ENCODE assay signal across 8 cellular contexts in the genomic region with DNA sequence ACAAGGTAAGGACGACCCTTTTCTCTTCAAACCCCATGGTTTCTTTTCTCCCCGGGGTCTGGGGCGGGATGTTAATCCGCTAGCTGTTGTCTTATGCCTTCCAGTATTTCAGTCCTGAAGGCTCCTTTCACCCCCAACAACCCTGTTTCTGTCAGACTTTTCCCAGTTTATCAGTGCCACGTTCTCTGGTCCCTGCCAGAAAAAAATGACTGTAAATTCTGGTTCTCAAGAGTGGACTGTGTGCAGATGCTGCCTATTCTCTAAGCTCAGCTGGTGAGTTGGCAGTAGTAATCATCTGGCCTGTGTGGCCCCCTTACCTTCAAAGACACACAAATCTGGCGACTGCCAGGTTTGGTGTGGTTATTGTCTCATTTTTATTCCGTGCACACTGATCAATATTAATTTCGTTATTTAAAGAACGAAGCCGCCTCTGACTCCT. TPM values are rescaled to one million over a fixed set of nuclear protein-coding genes. Genes with fewer than 3 reads are reported as not detected.
DNase-seq lines count a peak whose midpoint lies in the region; ATAC-seq and TF ChIP-seq lines count a peak whose summit lies in the region.

No MANE protein-coding gene starts in this region.

- peak; percentile 40 for DNase-seq in DMS53 (lab: John Stamatoyannopoulos, UW)
- DNase-seq in DMS53 treated with DMSO at 0.1 percent for 48 hours (lab: John Stamatoyannopoulos, UW; ENCODE audit: unreplicated experiment) = no peak
- peak; percentile 12 for DNase-seq in PC-3
- DNase-seq in epithelial cell of prostate (ENCODE audit: low read depth, low spot score) = no peak
- DNase-seq in progenitor cell of endocrine pancreas (ENCODE audit: low spot score, unreplicated experiment) = no peak
- no peak for DNase-seq in germinal center (ENCODE audit: low spot score)
- DNase-seq in HEK293T (ENCODE audit: extremely low spot score) = no peak
- no peak for DNase-seq in DMS79 treated with DMSO at 0.1 percent for 48 hours (lab: John Stamatoyannopoulos, UW)

- H3K27ac ChIP-seq in PC-3 (ENCODE audit: low read length) = no peak overlapping the region
- peak overlapping the region; percentile 74 for H3K27ac ChIP-seq in epithelial cell of prostate

- H3K27ac Mint-ChIP-seq in progenitor cell of endocrine pancreas = peak overlapping the region; percentile 96

- H3K9me3 Mint-ChIP-seq in progenitor cell of endocrine pancreas (ENCODE audit: low read depth) = no peaks in the 10 kb centered on the region

- peak overlapping the region; percentile 87 for H3K4me3 ChIP-seq in PC-3 (ENCODE audit: low read length)

- H3K4me3 Mint-ChIP-seq in progenitor cell of endocrine pancreas (ENCODE audit: low read depth) = peak overlapping the region; percentile 94

- H3K4me1 ChIP-seq in PC-3 (ENCODE audit: insufficient read depth, low read length) = peaks cover 16% of the 10 kb centered on the region

- TF ChIP-seq CTCF in PC-3 (conservative IDR thresholded peaks at IDR 0.05; ENCODE audit: low read depth, low read length) = no peak
- TF ChIP-seq CTCF in progenitor cell of endocrine pancreas (IDR thresholded peaks at IDR 0.05; ENCODE audit: unreplicated experiment) = no peak

- H3K27me3 Mint-ChIP-seq in progenitor cell of endocrine pancreas = no peaks in the 10 kb centered on the region

- BruUV-seq in PC-3 (replicated peaks; lab: Mats Ljungman, UMichigan) = no TSS peak

- H3F3A ChIP-seq in PC-3 (ENCODE audit: low read length, unreplicated experiment) = no peaks in the 10 kb centered on the region

- intact Hi-C loops in PC-3 (cut with micrococcal nuclease) = loop anchor here (5.0 kb wide), 1 partner anchor 213 kb away; no protein-coding TSS in a partner anchor

- no peaks in the 10 kb centered on the region for H3K27me3 ChIP-seq in PC-3 (ENCODE audit: low read length)

- H4K20me1 ChIP-seq in PC-3 (ENCODE audit: low read length) = 0 out of 2 replicates have a peak, but pooled peaks cover 3% of the 10 kb centered on the region

- H3K9me2 ChIP-seq in PC-3 (replicated peaks; ENCODE audit: low read length) = no peaks in the 10 kb centered on the region

- POLR2A ChIA-PET in PC-3 (lab: Charles Lee; ENCODE audit: unreplicated experiment) = interaction anchor here (1.1 kb wide), 1 partner anchor 20 kb away, joined by 8 read pairs; no protein-coding TSS in a partner anchor
- POLR2A ChIA-PET in HEK293T (lab: Yijun Ruan, JAX) = interaction anchor here (0.9 to 3.6 kb wide), 6 partner anchors 16 to 248 kb away, joined by 3 to 33 read pairs (median 4); partner anchors contain the start of gene CTDSPL2

- H3K9me3 ChIP-seq in PC-3 (ENCODE audit: low read length) = no peaks in the 10 kb centered on the region

- H3K36me3 ChIP-seq in PC-3 (ENCODE audit: low read depth, low read length) = no peaks in the 10 kb centered on the region; the same call in 1 of the 2 replicates

- peak overlapping the region; percentile 91 for H3K4me2 ChIP-seq in PC-3 (ENCODE audit: low read length)

- CTCF ChIA-PET in PC-3 (lab: Charles Lee) (interaction anchor here (0.5 to 1.4 kb wide), 3 partner anchors 11 to 138 kb away, joined by 4 to 6 read pairs (median 5); partner anchors contain the start of gene CTDSPL2), HEK293T (lab: Yijun Ruan, JAX) (no interaction called here)

- H3K9ac ChIP-seq in PC-3 (ENCODE audit: low read length) = peak overlapping the region; percentile 84

- peaks cover 59% of the 10 kb centered on the region for H3K79me2 ChIP-seq in PC-3 (ENCODE audit: low read length)

- peaks cover 27% of the 10 kb centered on the region for H3K4me1 Mint-ChIP-seq in progenitor cell of endocrine pancreas (ENCODE audit: low read depth)

- H2AFZ ChIP-seq in PC-3 (ENCODE audit: low read length) = peak overlapping the region; percentile 98

- ATAC-seq in PC-3 = no peak

- H3K36me3 Mint-ChIP-seq in progenitor cell of endocrine pancreas (ENCODE audit: insufficient read depth) = peaks cover 10% of the 10 kb centered on the region

TF ChIP-seq in HEK293T, 16 proteins besides CTCF, POLR2A, EP300 and RAD21:
- TF ChIP-seq HDGF (IDR thresholded peaks at IDR 0.05; ENCODE audit: borderline replicate concordance) (no peak), ZNF384 (IDR thresholded peaks at IDR 0.05) (no peak), ARNT (IDR thresholded peaks at IDR 0.05) (no peak), TARDBP (IDR thresholded peaks at IDR 0.05) (no peak)
TF ChIP-seq in HEK293T: peak in this region for 0.

RNA-seq across cellular contexts. Expression of gene GOLM2, which starts 0.9 kb away (rescaled TPM):
- total RNA-seq in PC-3 (2014; rRNA removed) = 58.8 and 72.2 TPM in 2 replicates
- total RNA-seq in progenitor cell of endocrine pancreas = 67.2 and 71.9 TPM in 2 replicates

Comparison
In these comparisons a context has a peak if more than half of its experiments do, and no peak if none do; other contexts are left out.
1. DNase-seq: peak in DMS53 (single experiment) and PC-3 (single experiment); none in DMS53 treated with DMSO at 0.1 percent for 48 hours (single experiment), epithelial cell of prostate (single experiment), progenitor cell of endocrine pancreas (single experiment), germinal center (single experiment), HEK293T (single experiment) and DMS79 treated with DMSO at 0.1 percent for 48 hours (single experiment).